Comparison of ENCODE assay signal across 21 cellular contexts in the genomic region with DNA sequence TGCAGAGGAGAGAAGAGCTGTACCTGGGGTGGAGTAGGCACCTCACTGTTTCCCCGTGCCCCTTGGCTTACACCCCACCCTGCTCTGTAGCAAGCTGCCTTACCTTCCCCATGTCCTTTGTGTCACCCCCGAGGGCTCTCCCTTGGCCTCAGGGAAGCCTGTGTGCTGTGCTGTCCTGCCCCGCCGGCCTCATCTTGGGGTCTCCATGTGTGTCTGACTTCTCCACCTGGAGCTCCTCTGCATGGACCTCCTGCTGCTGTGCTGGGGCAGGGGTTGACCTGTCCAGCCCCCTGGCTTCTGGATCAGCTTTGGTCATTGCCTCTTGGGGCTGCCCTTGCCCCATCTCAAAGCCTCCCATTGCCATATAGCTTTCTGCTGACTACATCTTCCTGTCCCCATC.
"Had no signal": no experiment of that assay in that cellular context is flagged by ENCODE, and none has a peak within 500 bp of the region (broad histone marks: within the 10 kb centered on the region; RNA-seq: fewer than 3 reads in every experiment).

No MANE protein-coding gene starts in this region.

- H3K27ac ChIP-seq: SK-N-MC had no signal

- H3K36me3 Mint-ChIP-seq: activated naive CD4-positive, alpha-beta T cell treated with anti-CD3 and anti-CD28 coated beads, Interleukin-2, amount 10 ng/mL, durations not matched to agents 7 days and 5 days; activated naive CD8-positive, alpha-beta T cell treated with anti-CD3 and anti-CD28 coated beads, Interleukin-2, amount 10 ng/mL, durations not matched to agents 7 days and 5 days; IgD-negative memory B cell had no signal

- H3K4me3 Mint-ChIP-seq: activated CD8-positive, alpha-beta T cell treated with anti-CD3 and anti-CD28 coated beads for 36 hours; activated naive CD4-positive, alpha-beta T cell treated with anti-CD3 and anti-CD28 coated beads, Interleukin-2, amount 10 ng/mL, durations not matched to agents 7 days and 5 days; activated naive CD8-positive, alpha-beta T cell treated with anti-CD3 and anti-CD28 coated beads, Interleukin-2, amount 10 ng/mL, durations not matched to agents 7 days and 5 days; central memory CD8-positive, alpha-beta T cell; IgD-negative memory B cell; T-cell had no signal

- H3K36me3 ChIP-seq: adrenal gland had no signal

- DNase-seq: activated CD4-positive, alpha-beta T cell treated with anti-CD3 and anti-CD28 coated beads for 4 hours; activated CD8-positive, alpha-beta memory T cell treated with anti-CD3 and anti-CD28 coated beads, Interleukin-2, amount 50 U/mL, for 4 hours; activated CD8-positive, alpha-beta T cell treated with anti-CD3 and anti-CD28 coated beads for 36 hours; activated gamma-delta T cell treated with Interleukin-2 at 50 U/mL for 16 hours; activated naive CD4-positive, alpha-beta T cell treated with anti-CD3 and anti-CD28 coated beads, Interleukin-2, amount 10 ng/mL, durations not matched to agents 7 days and 5 days; activated naive CD8-positive, alpha-beta T cell treated with anti-CD3 and anti-CD28 coated beads, Interleukin-2, amount 10 ng/mL, durations not matched to agents 7 days and 5 days; adrenal gland; KG1; NCI-H1092; NCI-H1417; NCI-H1694; NCI-H2029; NCI-H2107; NCI-H2171 treated with DMSO at 0.1 percent for 48 hours; NCI-H226; NCI-H526; NCI-H82; T-cell had no signal

- H3K27me3 ChIP-seq: adrenal gland had no signal

- H3K4me3 ChIP-seq: adrenal gland, SK-N-MC had no signal

- H3K27ac Mint-ChIP-seq: activated CD8-positive, alpha-beta T cell treated with anti-CD3 and anti-CD28 coated beads for 36 hours; activated naive CD4-positive, alpha-beta T cell treated with anti-CD3 and anti-CD28 coated beads, Interleukin-2, amount 10 ng/mL, durations not matched to agents 7 days and 5 days; activated naive CD8-positive, alpha-beta T cell treated with anti-CD3 and anti-CD28 coated beads, Interleukin-2, amount 10 ng/mL, durations not matched to agents 7 days and 5 days; IgD-negative memory B cell; T-cell had no signal

- H3K9me3 Mint-ChIP-seq: activated CD8-positive, alpha-beta T cell treated with anti-CD3 and anti-CD28 coated beads for 36 hours; activated naive CD4-positive, alpha-beta T cell treated with anti-CD3 and anti-CD28 coated beads, Interleukin-2, amount 10 ng/mL, durations not matched to agents 7 days and 5 days; activated naive CD8-positive, alpha-beta T cell treated with anti-CD3 and anti-CD28 coated beads, Interleukin-2, amount 10 ng/mL, durations not matched to agents 7 days and 5 days; central memory CD8-positive, alpha-beta T cell; T-cell had no signal

- H3K9me3 ChIP-seq: adrenal gland had no signal

- H3K4me1 Mint-ChIP-seq: activated naive CD4-positive, alpha-beta T cell treated with anti-CD3 and anti-CD28 coated beads, Interleukin-2, amount 10 ng/mL, durations not matched to agents 7 days and 5 days; activated naive CD8-positive, alpha-beta T cell treated with anti-CD3 and anti-CD28 coated beads, Interleukin-2, amount 10 ng/mL, durations not matched to agents 7 days and 5 days; central memory CD8-positive, alpha-beta T cell; IgD-negative memory B cell had no signal

- H3K27me3 Mint-ChIP-seq: activated CD8-positive, alpha-beta T cell treated with anti-CD3 and anti-CD28 coated beads for 36 hours; activated naive CD4-positive, alpha-beta T cell treated with anti-CD3 and anti-CD28 coated beads, Interleukin-2, amount 10 ng/mL, durations not matched to agents 7 days and 5 days; activated naive CD8-positive, alpha-beta T cell treated with anti-CD3 and anti-CD28 coated beads, Interleukin-2, amount 10 ng/mL, durations not matched to agents 7 days and 5 days had no signal
